ENCODE assay signal across 8 cellular contexts in the genomic region with DNA sequence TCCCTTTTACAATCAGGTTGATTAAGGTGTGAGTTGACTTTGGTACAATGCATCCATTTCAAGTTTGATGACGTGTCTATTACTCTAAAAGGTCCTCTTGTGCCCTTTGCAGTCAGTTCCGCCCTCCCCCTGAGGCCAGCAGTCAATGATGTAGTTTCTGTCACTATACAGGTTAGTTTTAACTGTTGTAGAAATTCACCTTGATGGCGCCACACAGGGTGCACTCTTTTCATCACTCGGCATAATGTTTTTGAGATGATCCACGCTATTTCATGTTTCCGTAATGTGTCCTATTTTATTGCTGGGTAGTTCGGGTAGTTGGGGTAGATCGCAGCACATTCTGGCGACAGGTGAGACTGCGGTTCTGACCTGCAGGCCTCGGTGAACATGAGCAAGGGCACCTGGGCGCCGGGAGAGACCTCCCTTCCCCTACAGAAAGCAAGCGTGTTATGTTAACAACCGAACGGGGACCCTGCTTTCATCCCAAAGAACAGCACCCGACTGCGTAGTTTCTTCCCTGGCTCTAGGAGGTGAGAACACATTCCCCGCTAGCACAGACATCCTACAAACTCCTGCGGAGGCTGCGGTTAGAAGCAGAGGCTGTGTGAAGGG.
DNase-seq lines count a peak whose midpoint lies in the region; ATAC-seq and TF ChIP-seq lines count a peak whose summit lies in the region.
"Not testable (repeated sequence)": the region's sequence is repeated elsewhere in the genome, so short reads cannot be mapped to it uniquely, and the experiment has no call there.

No MANE protein-coding gene starts in this region.

- not testable (repeated sequence) for H3K4me1 ChIP-seq in BE2C; OCI-LY3 (ENCODE audit: low read length); endocrine pancreas (ENCODE audit: control insufficient read depth, insufficient read depth, low read length)

- intact Hi-C loops in activated T-helper 2 cell treated with anti-CD3 and anti-CD28 coated beads, Interferon-gamma antibody, Interleukin-2, Interleukin-4, amounts not matched to agents 10 μg/mL and 5 μg/mL and 100 μg/mL, durations not matched to agents 14 hours and 24 hours and 36 hours (cut with micrococcal nuclease): not testable (repeated sequence)

- H3K9me3 ChIP-seq in BE2C; OCI-LY3 (ENCODE audit: insufficient read depth, low read length); endocrine pancreas (ENCODE audit: control insufficient read depth, low read length): not testable (repeated sequence)

- H3K27ac ChIP-seq in OCI-LY3 (ENCODE audit: low read length) (peak overlapping the region; percentile 67), skin epidermis (peak overlapping the region in 8 of 21 experiments; percentile 73 to 91 (median 87))

- peak overlapping the region; percentile 91 for H3K27ac Mint-ChIP-seq in activated T-helper 2 cell treated with anti-CD3 and anti-CD28 coated beads, Interferon-gamma antibody, Interleukin-2, Interleukin-4, amounts not matched to agents 10 μg/mL and 5 μg/mL and 100 μg/mL, durations not matched to agents 14 hours and 24 hours and 36 hours
- H3K27ac Mint-ChIP-seq in memory B cell: peak overlapping the region; percentile 99

- H4K20me1 ChIP-seq in OCI-LY3 (ENCODE audit: insufficient read depth, low read length): not testable (repeated sequence)

- H3K4me1 Mint-ChIP-seq in activated T-helper 2 cell treated with anti-CD3 and anti-CD28 coated beads, Interferon-gamma antibody, Interleukin-2, Interleukin-4, amounts not matched to agents 10 μg/mL and 5 μg/mL and 100 μg/mL, durations not matched to agents 14 hours and 24 hours and 36 hours (ENCODE audit: low read depth); memory B cell: not testable (repeated sequence)

- H3K4me3 Mint-ChIP-seq in activated T-helper 2 cell treated with anti-CD3 and anti-CD28 coated beads, Interferon-gamma antibody, Interleukin-2, Interleukin-4, amounts not matched to agents 10 μg/mL and 5 μg/mL and 100 μg/mL, durations not matched to agents 14 hours and 24 hours and 36 hours (ENCODE audit: low read depth): peak overlapping the region; percentile 62
- H3K4me3 Mint-ChIP-seq in memory B cell: peak overlapping the region; percentile 79

- not testable (repeated sequence) for TF ChIP-seq CTCF in BE2C (IDR thresholded peaks at IDR 0.05; ENCODE audit: low read depth, low read length); OCI-LY3 (IDR thresholded peaks at IDR 0.05; ENCODE audit: low read depth, low read length)

- H3K27me3 Mint-ChIP-seq in activated T-helper 2 cell treated with anti-CD3 and anti-CD28 coated beads, Interferon-gamma antibody, Interleukin-2, Interleukin-4, amounts not matched to agents 10 μg/mL and 5 μg/mL and 100 μg/mL, durations not matched to agents 14 hours and 24 hours and 36 hours (ENCODE audit: low read depth); memory B cell: not testable (repeated sequence)

- not testable (repeated sequence) for H3K27me3 ChIP-seq in BE2C; OCI-LY3 (ENCODE audit: low read depth, low read length); endocrine pancreas (ENCODE audit: control insufficient read depth, insufficient read depth, low read length)

- H2AFZ ChIP-seq in OCI-LY3 (ENCODE audit: low read depth, low read length): 0 out of 2 replicates have a peak overlapping the region, but pooled peaks have one; percentile 21

- DNase-seq in BE2C; activated T-helper 2 cell treated with anti-CD3 and anti-CD28 coated beads, Interferon-gamma antibody, Interleukin-2, Interleukin-4, amounts not matched to agents 10 μg/mL and 5 μg/mL and 100 μg/mL, durations not matched to agents 14 hours and 24 hours and 36 hours (ENCODE audit: low spot score); memory B cell (ENCODE audit: low spot score in 2 of 2): not testable (repeated sequence)

- ATAC-seq in GM21360 (IDR thresholded peaks at IDR 0.05; ENCODE audit: unreplicated experiment) (peak; percentile 10), HG02973 (IDR thresholded peaks at IDR 0.05; ENCODE audit: unreplicated experiment) (peak; percentile 20), memory B cell (ENCODE audit: low read depth) (peak; percentile 7)

- H3K36me3 ChIP-seq in BE2C; OCI-LY3 (replicated peaks; ENCODE audit: low read depth, low read length); endocrine pancreas (ENCODE audit: control insufficient read depth, insufficient read depth, low read length): not testable (repeated sequence)

- not testable (repeated sequence) for H3K79me2 ChIP-seq in OCI-LY3 (ENCODE audit: low read length)

- H3K4me2 ChIP-seq in OCI-LY3 (ENCODE audit: low read length): peak overlapping the region; percentile 63

- not testable (repeated sequence) for H3K36me3 Mint-ChIP-seq in activated T-helper 2 cell treated with anti-CD3 and anti-CD28 coated beads, Interferon-gamma antibody, Interleukin-2, Interleukin-4, amounts not matched to agents 10 μg/mL and 5 μg/mL and 100 μg/mL, durations not matched to agents 14 hours and 24 hours and 36 hours (ENCODE audit: low read depth); memory B cell

- not testable (repeated sequence) for H3K9me3 Mint-ChIP-seq in activated T-helper 2 cell treated with anti-CD3 and anti-CD28 coated beads, Interferon-gamma antibody, Interleukin-2, Interleukin-4, amounts not matched to agents 10 μg/mL and 5 μg/mL and 100 μg/mL, durations not matched to agents 14 hours and 24 hours and 36 hours; memory B cell

- peak overlapping the region; percentile 49 for H3K4me3 ChIP-seq in BE2C (ENCODE audit: low read depth, low read length)
- peak overlapping the region; percentile 73 for H3K4me3 ChIP-seq in OCI-LY3 (ENCODE audit: low read length)
- H3K4me3 ChIP-seq in endocrine pancreas (ENCODE audit: control insufficient read depth, insufficient read depth, low read length): peak overlapping the region; percentile 34
- peak overlapping the region in 4 of 7 experiments; percentile 18 to 34 (median 28) for H3K4me3 ChIP-seq in skin epidermis

- H3K9ac ChIP-seq in OCI-LY3 (ENCODE audit: low read length): peak overlapping the region; percentile 57
- H3K9ac ChIP-seq in endocrine pancreas (ENCODE audit: control insufficient read depth, insufficient read depth, low read length): not testable (repeated sequence)
